Comparison of ENCODE assay signal across 17 cellular contexts in genomic region chr2:152419944-152420813, GRCh38.
A peak's percentile ranks its signal among the peaks of the same experiment; 100 is the strongest.
DNase-seq lines count a peak whose midpoint lies in the region; ATAC-seq, FAIRE-seq and TF ChIP-seq lines count a peak whose summit lies in the region.
"Had no signal": no experiment of that assay in that cellular context is flagged by ENCODE, and none has a peak within 500 bp of the region (broad histone marks: within the 10 kb centered on the region; RNA-seq: fewer than 3 reads in every experiment).

No MANE protein-coding gene starts in this region.

- TF ChIP-seq CTCF in RWPE2 (IDR thresholded peaks at IDR 0.05; ENCODE audit: poor library complexity, severe bottlenecking) (no peak), glutamatergic neuron (IDR thresholded peaks at IDR 0.05; ENCODE audit: partially characterized antibody, unreplicated experiment) (no peak)

- H3K27me3 Mint-ChIP-seq in glutamatergic neuron (ENCODE audit: unreplicated experiment): no peaks in the 10 kb centered on the region

- H3K36me3 ChIP-seq in RWPE2 (ENCODE audit: low read depth): no peaks in the 10 kb centered on the region

- ATAC-seq in RWPE2 (ENCODE audit: low read depth): no peak
- ATAC-seq in GM21737 (IDR thresholded peaks at IDR 0.05; ENCODE audit: unreplicated experiment): no peak
- no peak for ATAC-seq in HG02763 (IDR thresholded peaks at IDR 0.05; ENCODE audit: unreplicated experiment)
- ATAC-seq: Right ventricle myocardium inferior had no signal

- peak; percentile 24 for FAIRE-seq in GM12892 (lab: Jason Lieb, UNC)
- FAIRE-seq: GM18507 had no signal

- TF ChIP-seq POLR2A in GM12892 (IDR thresholded peaks at IDR 0.05; ENCODE audit: low read depth, low read length): no peak

- H3K27me3 ChIP-seq in RWPE2 (ENCODE audit: insufficient read depth, poor library complexity, severe bottlenecking): no peaks in the 10 kb centered on the region

- H3K27ac Mint-ChIP-seq in glutamatergic neuron (ENCODE audit: unreplicated experiment): no peak overlapping the region
- H3K27ac Mint-ChIP-seq: CD4-positive, alpha-beta T cell had no signal

- peaks cover 56% of the 10 kb centered on the region for H3K4me1 Mint-ChIP-seq in glutamatergic neuron (ENCODE audit: low read depth, unreplicated experiment)

- H3K27ac ChIP-seq in RWPE2 (ENCODE audit: poor library complexity, severe bottlenecking) (peak overlapping the region; percentile 95), substantia nigra (ENCODE audit: low read depth, low read length, poor library complexity, severe bottlenecking) (peak overlapping the region; percentile 83)

- H3K9me3 ChIP-seq in RWPE2 (ENCODE audit: severe bottlenecking): no peaks in the 10 kb centered on the region

- no peaks in the 10 kb centered on the region for H3K36me3 Mint-ChIP-seq in glutamatergic neuron (ENCODE audit: unreplicated experiment)

- peaks cover 4% of the 10 kb centered on the region for H3K9me3 Mint-ChIP-seq in glutamatergic neuron (ENCODE audit: unreplicated experiment)
- H3K9me3 Mint-ChIP-seq: CD4-positive, alpha-beta T cell had no signal

- no peak for DNase-seq in GM12892 (ENCODE audit: insufficient read length)
- no peak for DNase-seq in RWPE2 (ENCODE audit: low spot score)
- DNase-seq in glutamatergic neuron: no peak
- DNase-seq in substantia nigra (lab: John Stamatoyannopoulos, UW): peak in 4 of 49 donors; percentile 12 to 46 (median 26)
- DNase-seq in pons (ENCODE audit: low spot score): no peak
- DNase-seq in stimulated activated CD4-positive, alpha-beta T cell treated with anti-CD3 and anti-CD28 coated beads, Interleukin-12 subunit alpha, Interleukin-12 subunit beta, amount 100 ng/mL, for 4 hours: no peak
- DNase-seq: activated gamma-delta T cell; CD4-positive, alpha-beta T cell; GOT3; KG1; midbrain; NCI-H1436; NCI-H510A had no signal

- no peak overlapping the region for H3K4me3 ChIP-seq in RWPE2 (ENCODE audit: severe bottlenecking)

- peaks cover 32% of the 10 kb centered on the region for H3K4me1 ChIP-seq in RWPE2 (ENCODE audit: insufficient read depth, poor library complexity, severe bottlenecking)

- H3K4me3 Mint-ChIP-seq in glutamatergic neuron (ENCODE audit: unreplicated experiment): peak overlapping the region; percentile 51
- H3K4me3 Mint-ChIP-seq: CD4-positive, alpha-beta T cell had no signal
